ENCODE assay signal across 24 cellular contexts in genomic region chr6:9554351-9554750, GRCh38.
"Had no signal": no experiment of that assay in that cellular context is flagged by ENCODE, and none has a peak within 500 bp of the region (broad histone marks: within the 10 kb centered on the region; RNA-seq: fewer than 3 reads in every experiment).

No MANE protein-coding gene starts in this region.

- H3K9ac ChIP-seq: neural progenitor cell had no signal

- H3K27me3 ChIP-seq: neural progenitor cell, right lobe of liver, sigmoid colon, stomach, thyroid gland, tibial nerve, upper lobe of left lung, vagina had no signal

- H3K4me3 ChIP-seq: neural progenitor cell, pancreas, prostate gland, right lobe of liver, sigmoid colon, stomach, thoracic aorta, thyroid gland, tibial nerve, upper lobe of left lung, vagina had no signal

- H3K4me1 ChIP-seq: neural progenitor cell, pancreas, prostate gland, right lobe of liver, sigmoid colon, stomach, thyroid gland, tibial nerve, upper lobe of left lung, vagina had no signal

- DNase-seq: naive B cell; naive thymus-derived CD8-positive, alpha-beta T cell; nephron progenitor cell; occipital lobe; pancreas; right cardiac atrium; right lobe of liver; sigmoid colon; small intestine; stimulated activated CD4-positive, alpha-beta T cell treated with anti-CD3 and anti-CD28 coated beads, Interleukin-15, amount 100 ng/mL, for 24 hours; stimulated activated CD4-positive, alpha-beta T cell treated with anti-CD3 and anti-CD28 coated beads, Interleukin-2, amount 100 ng/mL, for 24 hours; stimulated activated CD4-positive, alpha-beta T cell treated with anti-CD3 and anti-CD28 coated beads, Interleukin-2, amount 100 ng/mL, for 48 hours; stimulated activated CD4-positive, alpha-beta T cell treated with anti-CD3 and anti-CD28 coated beads, Interleukin-4, amount 100 ng/mL, for 24 hours; stimulated activated naive B cell treated with anti-CD40 and anti-IgM and Interleukin-4, amounts not matched to agents 10 μg/mL and 1 μg/mL and 100 μg/mL, for 72 hours; stimulated activated naive CD4-positive, alpha-beta T cell treated with Interleukin-2 at 50 U/mL for 16 hours; stomach; thyroid gland; trophoblast cell; upper lobe of left lung had no signal

- H3K27ac ChIP-seq: neural progenitor cell, pancreas, prostate gland, right lobe of liver, sigmoid colon, stomach, thoracic aorta, thyroid gland, tibial nerve, upper lobe of left lung, vagina had no signal

- H3K36me3 ChIP-seq: neural progenitor cell, pancreas, prostate gland, right lobe of liver, sigmoid colon, stomach, thoracic aorta, thyroid gland, tibial nerve, upper lobe of left lung, vagina had no signal

- H3K9me3 ChIP-seq: pancreas, prostate gland, right lobe of liver, thoracic aorta, thyroid gland, vagina had no signal
